14 cellular contexts compared by ENCODE assay signal in genomic region chr3:10023587-10024310, GRCh38. TPM values are rescaled to one million over a fixed set of nuclear protein-coding genes. Genes with fewer than 3 reads are reported as not detected.
DNase-seq lines count a peak whose midpoint lies in the region; ATAC-seq, FAIRE-seq and TF ChIP-seq lines count a peak whose summit lies in the region.
"Had no signal": no experiment of that assay in that cellular context is flagged by ENCODE, and none has a peak within 500 bp of the region (broad histone marks: within the 10 kb centered on the region; RNA-seq: fewer than 3 reads in every experiment).

No MANE protein-coding gene starts in this region.

- ATAC-seq in GM19455 (IDR thresholded peaks at IDR 0.05; ENCODE audit: unreplicated experiment) (no peak), GM18870 (IDR thresholded peaks at IDR 0.05; ENCODE audit: unreplicated experiment) (no peak)

- H3K9me3 ChIP-seq in adrenal gland (replicated peaks in 1 of 3), result no peaks in the 10 kb centered on the region
- H3K9me3 ChIP-seq in keratinocyte (ENCODE audit: control insufficient read depth, low read depth, low read length), result no peaks in the 10 kb centered on the region
- H3K9me3 ChIP-seq: MG63, prostate gland, vagina had no signal

- dilution Hi-C loops in keratinocyte (cut with MboI; ENCODE audit: extremely low pct_ligation_motif_present, low sequenced_read_pairs), result no loop called here

- no peak overlapping the region for H2AFZ ChIP-seq in keratinocyte (ENCODE audit: control insufficient read depth, low read length)

- 52 to 67% (median 58%) methylated on average over 8 of the region's 8 CpGs for WGBS in adrenal gland, 4 donors

- 0 out of 2 replicates have a peak overlapping the region, but pooled peaks have one; percentile 5 for H3K4me3 ChIP-seq in HFF-Myc (replicated peaks; ENCODE audit: low read depth, low read length)
- H3K4me3 ChIP-seq in adrenal gland, result no peak overlapping the region
- H3K4me3 ChIP-seq in keratinocyte (ENCODE audit: control insufficient read depth in 2 of 3, extremely low read depth in 1 of 3, insufficient read depth in 2 of 3, low read depth in 1 of 3, low read length in 3 of 3), result no peak overlapping the region
- H3K4me3 ChIP-seq: MG63, prostate gland, vagina had no signal

- H3K9ac ChIP-seq in keratinocyte (ENCODE audit: control insufficient read depth, extremely low read depth, insufficient read depth, low read length), result peak overlapping the region; percentile 15

- H3K27ac ChIP-seq in adrenal gland (peak overlapping the region in 3 of 5 donors; percentile 37 to 54 (median 49)), keratinocyte (ENCODE audit: control insufficient read depth, insufficient read depth, low read length) (peak overlapping the region; percentile 50)
- H3K27ac ChIP-seq: prostate gland, vagina had no signal

- TF ChIP-seq CTCF in HFF-Myc (IDR thresholded peaks at IDR 0.05; ENCODE audit: low read depth, low read length, missing control alignments) (no peak), adrenal gland (IDR thresholded peaks at IDR 0.05) (no peak), keratinocyte (optimal IDR thresholded peaks at IDR 0.05 in 1 of 3, IDR thresholded peaks at IDR 0.05 in 1 of 3, conservative IDR thresholded peaks at IDR 0.05 in 1 of 3; ENCODE audit: extremely low read depth in 1 of 3, insufficient read depth in 2 of 3, low read length in 3 of 3) (no peak)

- intact Hi-C loops in adrenal gland (cut with DNase I), result no loop called here

- peak overlapping the region; percentile 42 for H3K4me2 ChIP-seq in keratinocyte (ENCODE audit: control insufficient read depth, extremely low read depth, insufficient read depth, low read depth, low read length)

- no peak for TF ChIP-seq POLR2A in adrenal gland (IDR thresholded peaks at IDR 0.05)

- peaks cover 13 to 31% of the 10 kb centered on the region in 2 donors for H3K4me1 ChIP-seq in adrenal gland (replicated peaks in 1 of 2)
- H3K4me1 ChIP-seq in keratinocyte (ENCODE audit: control insufficient read depth, extremely low read depth, insufficient read depth, low read length), result peaks cover 25% of the 10 kb centered on the region
- H3K4me1 ChIP-seq: prostate gland had no signal

- no peaks in the 10 kb centered on the region for H4K20me1 ChIP-seq in keratinocyte (ENCODE audit: control insufficient read depth, extremely low read depth, insufficient read depth, low read length)

- FAIRE-seq in keratinocyte (lab: Jason Lieb, UNC), result peak; percentile 36
- FAIRE-seq: islet of Langerhans had no signal

- H3K36me3 ChIP-seq in adrenal gland (replicated peaks in 1 of 2) (peaks cover 0 to 14% of the 10 kb centered on the region in 2 donors), keratinocyte (ENCODE audit: control insufficient read depth in 2 of 2, extremely low read depth in 1 of 2, insufficient read depth in 2 of 2, low read length in 2 of 2) (peaks cover 11 to 16% of the 10 kb centered on the region in 2 experiments)
- H3K36me3 ChIP-seq: prostate gland had no signal

- peaks cover 3% of the 10 kb centered on the region for H3K9me1 ChIP-seq in keratinocyte (ENCODE audit: control insufficient read depth, extremely low read depth, insufficient read depth, low read length)

- peaks cover 25% of the 10 kb centered on the region for H3K79me2 ChIP-seq in keratinocyte (ENCODE audit: control insufficient read depth, insufficient read depth, low read length)

- DNase-seq in AG20443 (ENCODE audit: low spot score), result peak; percentile 59
- DNase-seq in HFF-Myc (ENCODE audit: extremely low read depth, low read depth), result no peak
- peak in 2 of 7 donors; percentile 27 to 35 for DNase-seq in adrenal gland
- DNase-seq in keratinocyte (ENCODE audit: low read depth, low spot score), result peak; percentile 19
- no peak for DNase-seq in NCI-H1930 (lab: John Stamatoyannopoulos, UW)
- DNase-seq in UCSD-AML1 (lab: John Stamatoyannopoulos, UW; ENCODE audit: unreplicated experiment), result no peak
- DNase-seq: activated CD8-positive, alpha-beta memory T cell treated with anti-CD3 and anti-CD28 coated beads for 24 hours; GDM1; MG63 had no signal

- H3K27me3 ChIP-seq in adrenal gland (no peaks in the 10 kb centered on the region), keratinocyte (ENCODE audit: control insufficient read depth, extremely low read depth, insufficient read depth, low read length) (no peaks in the 10 kb centered on the region)
- H3K27me3 ChIP-seq: MG63, vagina had no signal

RNA-seq across cellular contexts. Expression of gene FANCD2, which starts 2.5 kb away (rescaled TPM):
- 1 to 10 TPM in 6 of 8 donors, under 1 TPM in 2; 0.48 to 6.9 (median 2.4) TPM for total RNA-seq in adrenal gland
- polyA plus RNA-seq in adrenal gland, result 1 to 10 TPM; 1.2 to 3.8 (median 2.5) TPM
- polyA plus RNA-seq in keratinocyte, result 3.4 to 20.8 TPM (median 12.5 TPM) in 3 replicates
- 2.5 TPM for polyA plus RNA-seq in keratinocyte (2011; ENCODE audit: low read depth)
- 3.3 and 4.3 TPM in 2 replicates for polyA plus RNA-seq in keratinocyte (2011; cell fraction: cytosol; rRNA removed)
- 11.5 and 19.7 TPM in 2 replicates for polyA plus RNA-seq in keratinocyte (2011; cell fraction: nucleus; rRNA removed)
- 2.1 and 11.7 TPM in 2 replicates for polyA plus RNA-seq in keratinocyte (2012; ENCODE audit: low replicate concordance)
- 8.1 to 23.7 TPM (median 10.2 TPM) in 3 replicates for polyA minus RNA-seq in keratinocyte
- 5.9 TPM for polyA minus RNA-seq in keratinocyte (2011; cell fraction: cytosol; rRNA and poly(A)+ RNA removed)
- 6.2 and 7.3 TPM in 2 replicates for polyA minus RNA-seq in keratinocyte (2011; cell fraction: nucleus; rRNA and poly(A)+ RNA removed)

RNA-seq across cellular contexts. Expression of gene EMC3, which starts 37.1 kb away (rescaled TPM):
- 100 to 1,000 TPM in 5 of 8 donors, 10 to 100 TPM in 3; 49.9 to 127 (median 107) TPM for total RNA-seq in adrenal gland
- polyA plus RNA-seq in adrenal gland (100 to 1,000 TPM in 1 of 3 donors, 10 to 100 TPM in 2; 11.3 to 191 (median 37.6) TPM), keratinocyte (106 to 160 TPM (median 120 TPM) in 3 replicates)
- 21.2 TPM for polyA plus RNA-seq in keratinocyte (2011; ENCODE audit: low read depth)
- 97.3 and 183 TPM in 2 replicates for polyA plus RNA-seq in keratinocyte (2011; cell fraction: cytosol; rRNA removed)
- polyA plus RNA-seq in keratinocyte (2011; cell fraction: nucleus; rRNA removed), result 130 and 140 TPM in 2 replicates
- polyA plus RNA-seq in keratinocyte (2012; ENCODE audit: low replicate concordance), result 77.1 and 121 TPM in 2 replicates
- 76.0 to 118 TPM (median 101 TPM) in 3 replicates for polyA minus RNA-seq in keratinocyte
- polyA minus RNA-seq in keratinocyte (2011; cell fraction: cytosol; rRNA and poly(A)+ RNA removed), result 38.0 TPM
- polyA minus RNA-seq in keratinocyte (2011; cell fraction: nucleus; rRNA and poly(A)+ RNA removed), result 21.0 and 66.6 TPM in 2 replicates

Comparison
In these comparisons a context has a peak if more than half of its experiments do, and no peak if none do; other contexts are left out.
1. DNase-seq: peak in AG20443 (single experiment) and keratinocyte (single experiment); none in HFF-Myc (single experiment), NCI-H1930 (0 of 2) and UCSD-AML1 (single experiment).